8 cellular contexts compared by ENCODE assay signal in the genomic region with DNA sequence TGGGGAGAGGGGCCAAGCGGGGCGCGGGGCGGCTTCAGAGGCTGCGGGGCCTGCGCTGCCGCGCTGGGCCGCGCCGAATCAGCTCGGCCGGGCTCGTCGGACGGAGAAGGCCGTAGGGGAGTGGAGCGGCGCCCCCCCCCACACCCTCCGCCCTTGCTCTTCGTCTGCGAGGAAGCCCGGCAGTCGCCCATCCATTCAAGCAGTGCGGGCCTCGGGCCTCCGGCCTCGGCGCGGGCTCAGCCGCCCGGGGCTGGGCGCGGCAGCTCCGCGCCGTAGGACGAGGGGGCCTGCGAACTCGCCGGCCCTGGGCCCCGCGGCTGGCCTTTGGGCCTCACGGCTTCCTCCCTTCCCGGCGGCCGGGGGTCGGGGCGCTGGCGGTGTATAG. TPM values are rescaled to one million over a fixed set of nuclear protein-coding genes. Genes with fewer than 3 reads are reported as not detected.
DNase-seq lines count a peak whose midpoint lies in the region; ATAC-seq, FAIRE-seq and TF ChIP-seq lines count a peak whose summit lies in the region.

No MANE protein-coding gene starts in this region.

- H3K4me2 ChIP-seq in GM23338 (peak overlapping the region; percentile 95), OCI-LY1 (ENCODE audit: low read length) (peak overlapping the region; percentile 94)

- peaks cover 18% of the 10 kb centered on the region for H3K36me3 ChIP-seq in GM23338 (ENCODE audit: insufficient read depth)
- H3K36me3 ChIP-seq in OCI-LY1 (ENCODE audit: insufficient read depth, low read length): peaks cover 42% of the 10 kb centered on the region
- peaks cover 5 to 14% (median 6%) of the 10 kb centered on the region in 4 donors for H3K36me3 ChIP-seq in esophagus muscularis mucosa
- no peaks in the 10 kb centered on the region for H3K36me3 ChIP-seq in pancreas

- H3K4me3 ChIP-seq in GM23338: peak overlapping the region; percentile 86
- H3K4me3 ChIP-seq in OCI-LY1 (ENCODE audit: low read depth, low read length, poor library complexity, severe bottlenecking): peak overlapping the region; percentile 83
- H3K4me3 ChIP-seq in esophagus muscularis mucosa: peak overlapping the region; percentile 65 to 80 (median 68)
- H3K4me3 ChIP-seq in pancreas: peak overlapping the region; percentile 62 to 95 (median 64)

- ATAC-seq in GM23338: peak; percentile 2
- peak in 2 of 4 donors; percentile 2 to 28 for ATAC-seq in pancreas

- H3K27ac ChIP-seq in GM23338 (ENCODE audit: low read depth): no peak overlapping the region
- peak overlapping the region; percentile 85 for H3K27ac ChIP-seq in OCI-LY1 (ENCODE audit: low read depth, low read length, poor library complexity, severe bottlenecking)
- H3K27ac ChIP-seq in esophagus muscularis mucosa (replicated peaks in 1 of 4): peak overlapping the region; percentile 91 to 96 (median 94)
- peak overlapping the region in 2 of 4 donors; percentile 85 for H3K27ac ChIP-seq in pancreas

- H3K9me2 ChIP-seq in GM23338 (ENCODE audit: insufficient read depth) (no peaks in the 10 kb centered on the region), OCI-LY1 (ENCODE audit: low read depth, low read length) (no peaks in the 10 kb centered on the region)

- H3K9ac ChIP-seq in OCI-LY1 (ENCODE audit: low read length): peak overlapping the region; percentile 93

- H3K36me3 Mint-ChIP-seq in Calu3 (ENCODE audit: insufficient read depth, unreplicated experiment) (peaks cover 45% of the 10 kb centered on the region), GM23338 (ENCODE audit: low read depth) (peaks cover 29% of the 10 kb centered on the region)

- intact Hi-C loops in Calu3 (cut with micrococcal nuclease; ENCODE audit: unreplicated experiment) (loop anchor here (10.0 kb wide), 1 partner anchor 445 kb away; a partner anchor contains a TSS), esophagus muscularis mucosa (cut with DNase I) (no loop called here), pancreas (cut with DNase I) (no loop called here)

- H4K20me1 ChIP-seq in GM23338 (replicated peaks; ENCODE audit: insufficient read depth) (peaks cover 30% of the 10 kb centered on the region), OCI-LY1 (ENCODE audit: insufficient read depth, low read length) (no peaks in the 10 kb centered on the region)

- no peaks in the 10 kb centered on the region for H3K9me3 Mint-ChIP-seq in Calu3 (ENCODE audit: low read depth, unreplicated experiment)
- no peaks in the 10 kb centered on the region for H3K9me3 Mint-ChIP-seq in GM23338

- H3K4me1 ChIP-seq in GM23338 (ENCODE audit: insufficient read depth) (peaks cover 24% of the 10 kb centered on the region), OCI-LY1 (ENCODE audit: insufficient read depth, low read length, severe bottlenecking) (peaks cover 32% of the 10 kb centered on the region), esophagus muscularis mucosa (peaks cover 16 to 66% (median 53%) of the 10 kb centered on the region in 4 donors), pancreas (peaks cover 0 to 17% (median 13%) of the 10 kb centered on the region in 3 donors)

- H3K27me3 Mint-ChIP-seq in Calu3 (ENCODE audit: unreplicated experiment) (no peaks in the 10 kb centered on the region), GM23338 (ENCODE audit: insufficient read depth, low read depth, poor library complexity) (peaks cover 8% of the 10 kb centered on the region)

- TF ChIP-seq EP300 in esophagus muscularis mucosa (IDR thresholded peaks at IDR 0.05): no peak

- FAIRE-seq in pancreas (lab: Jason Lieb, UNC): no peak

- no peak for TF ChIP-seq POLR2A in esophagus muscularis mucosa (IDR thresholded peaks at IDR 0.05; ENCODE audit: low read depth)

- H3K4me3 Mint-ChIP-seq in Calu3 (ENCODE audit: low read depth, unreplicated experiment) (peak overlapping the region; percentile 87), GM23338 (peak overlapping the region; percentile 86)

- peaks cover 42% of the 10 kb centered on the region for H3K4me1 Mint-ChIP-seq in Calu3 (ENCODE audit: low read depth, unreplicated experiment)
- peaks cover 21% of the 10 kb centered on the region for H3K4me1 Mint-ChIP-seq in GM23338

- 0 out of 2 replicates have a peak, but pooled peaks cover 3% of the 10 kb centered on the region for H3F3A ChIP-seq in GM23338 (replicated peaks; ENCODE audit: low read depth)
- H3F3A ChIP-seq in OCI-LY1 (ENCODE audit: insufficient read depth, low read length): no peaks in the 10 kb centered on the region

- H2AFZ ChIP-seq in GM23338 (no peak overlapping the region), OCI-LY1 (ENCODE audit: low read length) (no peak overlapping the region)

- H3K79me2 ChIP-seq in GM23338 (replicated peaks; ENCODE audit: insufficient read depth) (peaks cover 48% of the 10 kb centered on the region), OCI-LY1 (ENCODE audit: insufficient read depth, low read length) (peaks cover 46% of the 10 kb centered on the region)

- TF ChIP-seq CTCF in Calu3 (IDR thresholded peaks at IDR 0.05; ENCODE audit: unreplicated experiment) (no peak), GM23338 (conservative IDR thresholded peaks at IDR 0.05; ENCODE audit: low read depth in 2 of 2) (no peak), OCI-LY1 (IDR thresholded peaks at IDR 0.05; ENCODE audit: low read length) (no peak), esophagus muscularis mucosa (IDR thresholded peaks at IDR 0.05) (no peak), pancreas (IDR thresholded peaks at IDR 0.05) (no peak)

- WGBS in esophagus muscularis mucosa: no CpG with 5 or more reads among the region's 50 CpGs
- WGBS in pancreas, 2 donors: 0 to 1% methylated on average over 36 to 50 of the region's 50 CpGs

- H3K9me3 ChIP-seq in OCI-LY1 (ENCODE audit: low read length): no peaks in the 10 kb centered on the region
- H3K9me3 ChIP-seq in esophagus muscularis mucosa: no peaks in the 10 kb centered on the region
- H3K9me3 ChIP-seq in pancreas: no peaks in the 10 kb centered on the region

- DNase-seq in Calu3 (no peak), GM23338 (ENCODE audit: low spot score) (no peak), esophagus muscularis mucosa (ENCODE audit: extremely low spot score) (no peak), pancreas (no peak), NCI-H146 (lab: John Stamatoyannopoulos, UW) (no peak), SIG-M5 (lab: John Stamatoyannopoulos, UW) (no peak)
- no peak for DNase-seq in activated CD8-positive, alpha-beta memory T cell treated with anti-CD3 and anti-CD28 coated beads, Interleukin-2, amount 50 U/mL, for 48 hours

- no TSS peak for BruUV-seq in Calu3 (replicated peaks; lab: Mats Ljungman, UMichigan)

- H3K27me3 ChIP-seq in GM23338 (ENCODE audit: insufficient read depth) (no peaks in the 10 kb centered on the region), OCI-LY1 (ENCODE audit: insufficient read depth, low read length) (no peaks in the 10 kb centered on the region), esophagus muscularis mucosa (no peaks in the 10 kb centered on the region), pancreas (no peaks in the 10 kb centered on the region)

- H3K27ac Mint-ChIP-seq in Calu3 (ENCODE audit: unreplicated experiment) (peak overlapping the region; percentile 85), GM23338 (peak overlapping the region; percentile 87)

- CTCF ChIA-PET in Calu3 (lab: Charles Lee): interaction anchor here (0.7 to 2.2 kb wide), 5 partner anchors 9 to 118 kb away, joined by 3 to 7 read pairs (median 3); a partner anchor contains a TSS

TF ChIP-seq in GM23338, 12 proteins besides CTCF, POLR2A, EP300 and RAD21 (continues in another document):
- TF ChIP-seq POLR2AphosphoS5 (IDR thresholded peaks at IDR 0.05; ENCODE audit: low read depth): no peak

RNA-seq across cellular contexts. Expression of a gene that starts 0.6 kb away (rescaled TPM):
- 73.2 and 85.9 TPM in 2 replicates for total RNA-seq in Calu3 (2022)
- 93.3 and 93.9 TPM in 2 replicates for total RNA-seq in GM23338 (2014; rRNA removed; shearing (Covaris generic))
- 30.6 and 31.8 TPM in 2 replicates for polyA plus RNA-seq in GM23338 (2016; fragmentation: Nextera tagmentation; extraction: Ambion mirVana)
- 10 to 100 TPM; 26.6 to 38.6 (median 32.7) TPM for total RNA-seq in esophagus muscularis mucosa
- 1 to 10 TPM; 4.1 to 8.7 (median 7.6) TPM for total RNA-seq in pancreas
- 1 to 10 TPM; 5.9 to 7.1 TPM for polyA plus RNA-seq in pancreas

RNA-seq across cellular contexts. Expression of a gene that starts 41.5 kb away (rescaled TPM):
- total RNA-seq in Calu3 (2022): 0.52 and 0.83 TPM in 2 replicates
- 0.14 TPM in 1 of 2 replicates, not detected in the other for total RNA-seq in GM23338 (2014; rRNA removed; shearing (Covaris generic))
- 0.19 and 0.29 TPM in 2 replicates for polyA plus RNA-seq in GM23338 (2016; fragmentation: Nextera tagmentation; extraction: Ambion mirVana)
- under 1 TPM; 0.17 to 0.52 (median 0.47) TPM for total RNA-seq in esophagus muscularis mucosa
- total RNA-seq in pancreas: under 1 TPM; 0.18 to 0.90 (median 0.39) TPM
- 1 to 10 TPM in 1 of 2 donors, under 1 TPM in 1; 0.89 to 1.4 TPM for polyA plus RNA-seq in pancreas
